ENCODE assay signal across 8 cellular contexts in genomic region chr15:81155375-81156218, GRCh38. TPM values are rescaled to one million over a fixed set of nuclear protein-coding genes. Genes with fewer than 3 reads are reported as not detected.
A peak's percentile ranks its signal among the peaks of the same experiment; 100 is the strongest.
DNase-seq lines count a peak whose midpoint lies in the region; ATAC-seq and TF ChIP-seq lines count a peak whose summit lies in the region.

No MANE protein-coding gene starts in this region.

- no peak overlapping the region for H3K4me3 Mint-ChIP-seq in CD4-positive, alpha-beta T cell
- no peak overlapping the region for H3K4me3 Mint-ChIP-seq in chondrocyte (ENCODE audit: unreplicated experiment)

- no peak overlapping the region for H3K27ac Mint-ChIP-seq in CD4-positive, alpha-beta T cell
- no peak overlapping the region for H3K27ac Mint-ChIP-seq in chondrocyte (ENCODE audit: unreplicated experiment)

- DNase-seq in CD4-positive, alpha-beta T cell = peak in 1 of 10 experiments; percentile 3
- peak; percentile 52 for DNase-seq in NOMO-1 treated with dmso at 0.1 percent for 144 hours (lab: John Stamatoyannopoulos, UW; ENCODE audit: unreplicated experiment)
- no peak for DNase-seq in chondrocyte (ENCODE audit: low spot score)
- DNase-seq in lower leg skin (ENCODE audit: low spot score in 2 of 2) = peak; percentile 81 to 88
- DNase-seq in vagina (ENCODE audit: extremely low spot score in 2 of 2) = no peak

- intact Hi-C loops in CD4-positive, alpha-beta T cell (cut with DNase I, micrococcal nuclease) = loop anchor here (1.0 to 5.0 kb wide), 4 partner anchors 111 to 245 kb away; no protein-coding TSS in a partner anchor
- intact Hi-C loops in lower leg skin (cut with DNase I; ENCODE audit: low total_unique reads) (loop anchor here (1.0 kb wide), 1 partner anchor 111 kb away; no protein-coding TSS in a partner anchor), vagina (cut with DNase I) (no loop called here)

- CTCF ChIA-PET in CD4-positive, alpha-beta T cell (lab: Charles Lee) = interaction anchor here (3.2 kb wide), 1 partner anchor 110 kb away, joined by 24 read pairs; no protein-coding TSS in a partner anchor

- H3K4me1 ChIP-seq in vagina = peaks cover 17% of the 10 kb centered on the region

- TF ChIP-seq POLR2A in lower leg skin (IDR thresholded peaks at IDR 0.05) (no peak), vagina (IDR thresholded peaks at IDR 0.05) (no peak)

- H3K4me1 Mint-ChIP-seq in CD4-positive, alpha-beta T cell (ENCODE audit: low read depth) = peaks cover under 1% of the 10 kb centered on the region
- peaks cover 23% of the 10 kb centered on the region for H3K4me1 Mint-ChIP-seq in chondrocyte (ENCODE audit: low read depth)

- POLR2A ChIA-PET in CD4-positive, alpha-beta T cell (lab: Charles Lee) = interaction anchor here (1.0 to 1.3 kb wide), 2 partner anchors 110 to 131 kb away, joined by 3 to 6 read pairs; no protein-coding TSS in a partner anchor

- 44 to 46% methylated on average over 10 of the region's 10 CpGs for WGBS in lower leg skin, 2 donors

- peak; percentile 43 for TF ChIP-seq CTCF in CD4-positive, alpha-beta T cell (IDR thresholded peaks at IDR 0.05)
- peak; percentile 88 for TF ChIP-seq CTCF in chondrocyte (IDR thresholded peaks at IDR 0.05)
- peak in 1 of 3 donors; percentile 24 for TF ChIP-seq CTCF in lower leg skin (IDR thresholded peaks at IDR 0.05)
- peak; percentile 12 to 69 (median 23) for TF ChIP-seq CTCF in vagina (IDR thresholded peaks at IDR 0.05)

- no peaks in the 10 kb centered on the region for H3K27me3 ChIP-seq in CD4-positive, alpha-beta T cell (ENCODE audit: control insufficient read depth, insufficient read depth, low read length)
- H3K27me3 ChIP-seq in vagina = no peaks in the 10 kb centered on the region

- no peak for ATAC-seq in CD4-positive, alpha-beta T cell (ENCODE audit: poor library complexity)
- ATAC-seq in GM21515 (IDR thresholded peaks at IDR 0.05; ENCODE audit: unreplicated experiment) = peak; percentile 58
- ATAC-seq in GM18867 (IDR thresholded peaks at IDR 0.05; ENCODE audit: unreplicated experiment) = no peak
- ATAC-seq in activated CD4-positive, CD25-positive, alpha-beta regulatory T cell treated with anti-CD3 and anti-CD28 coated beads, Interleukin-2, amount 50 U/mL, for 24 hours = no peak

- H3K36me3 Mint-ChIP-seq in CD4-positive, alpha-beta T cell (ENCODE audit: low read depth) = no peaks in the 10 kb centered on the region
- H3K36me3 Mint-ChIP-seq in chondrocyte (ENCODE audit: low read depth) = no peaks in the 10 kb centered on the region

- H3K9me3 Mint-ChIP-seq in CD4-positive, alpha-beta T cell = no peaks in the 10 kb centered on the region
- H3K9me3 Mint-ChIP-seq in chondrocyte (ENCODE audit: low read depth) = no peaks in the 10 kb centered on the region

- no peaks in the 10 kb centered on the region for H3K9me3 ChIP-seq in CD4-positive, alpha-beta T cell (ENCODE audit: control insufficient read depth, low read length)
- no peaks in the 10 kb centered on the region for H3K9me3 ChIP-seq in vagina

- H3K36me3 ChIP-seq in vagina = no peaks in the 10 kb centered on the region

- H3K27ac ChIP-seq in CD4-positive, alpha-beta T cell (ENCODE audit: low read depth, low read length) = no peak overlapping the region
- H3K27ac ChIP-seq in vagina = no peak overlapping the region

- H3K4me3 ChIP-seq in lower leg skin (ENCODE audit: low read depth, poor library complexity, severe bottlenecking) = no peak overlapping the region
- no peak overlapping the region for H3K4me3 ChIP-seq in vagina

- H3K27me3 Mint-ChIP-seq in CD4-positive, alpha-beta T cell = peaks cover 23% of the 10 kb centered on the region
- H3K27me3 Mint-ChIP-seq in chondrocyte (ENCODE audit: low read depth) = peaks cover 7% of the 10 kb centered on the region

RNA-seq across cellular contexts. Expression of gene CFAP161, which starts 21.5 kb away (rescaled TPM):
- total RNA-seq in CD4-positive, alpha-beta T cell = not detected
- not detected in 3 replicates for total RNA-seq in chondrocyte
- under 1 TPM in 2 of 4 donors, not detected in 2; 0.25 to 0.49 TPM for total RNA-seq in lower leg skin
- total RNA-seq in vagina = 8.6 TPM

RNA-seq across cellular contexts. Expression of gene IL16, which starts 41.1 kb away (rescaled TPM):
- total RNA-seq in CD4-positive, alpha-beta T cell = 100 to 1,000 TPM; 164 to 168 TPM
- total RNA-seq in chondrocyte (1.1 to 2.5 TPM (median 2.0 TPM) in 3 replicates), lower leg skin (10 to 100 TPM in 3 of 4 donors, 1 to 10 TPM in 1; 9.7 to 15.2 (median 10.9) TPM), vagina (19.9 TPM)

Comparison
In these comparisons a context has a peak if more than half of its experiments do, and no peak if none do; other contexts are left out.
1. DNase-seq: peak in NOMO-1 treated with dmso at 0.1 percent for 144 hours (single experiment) and lower leg skin (2 of 2); none in chondrocyte (single experiment) and vagina (0 of 2).